Comparison of ENCODE assay signal across 1 cellular context in genomic region chr20:31595654-31596411, GRCh38.
TF ChIP-seq lines count a peak whose summit lies in the region.

No MANE protein-coding gene starts in this region.

TF ChIP-seq in HepG2, 621 proteins besides CTCF, POLR2A, EP300 and RAD21 (continued from another document and continues in another):
- TF ChIP-seq, protein P1, sequence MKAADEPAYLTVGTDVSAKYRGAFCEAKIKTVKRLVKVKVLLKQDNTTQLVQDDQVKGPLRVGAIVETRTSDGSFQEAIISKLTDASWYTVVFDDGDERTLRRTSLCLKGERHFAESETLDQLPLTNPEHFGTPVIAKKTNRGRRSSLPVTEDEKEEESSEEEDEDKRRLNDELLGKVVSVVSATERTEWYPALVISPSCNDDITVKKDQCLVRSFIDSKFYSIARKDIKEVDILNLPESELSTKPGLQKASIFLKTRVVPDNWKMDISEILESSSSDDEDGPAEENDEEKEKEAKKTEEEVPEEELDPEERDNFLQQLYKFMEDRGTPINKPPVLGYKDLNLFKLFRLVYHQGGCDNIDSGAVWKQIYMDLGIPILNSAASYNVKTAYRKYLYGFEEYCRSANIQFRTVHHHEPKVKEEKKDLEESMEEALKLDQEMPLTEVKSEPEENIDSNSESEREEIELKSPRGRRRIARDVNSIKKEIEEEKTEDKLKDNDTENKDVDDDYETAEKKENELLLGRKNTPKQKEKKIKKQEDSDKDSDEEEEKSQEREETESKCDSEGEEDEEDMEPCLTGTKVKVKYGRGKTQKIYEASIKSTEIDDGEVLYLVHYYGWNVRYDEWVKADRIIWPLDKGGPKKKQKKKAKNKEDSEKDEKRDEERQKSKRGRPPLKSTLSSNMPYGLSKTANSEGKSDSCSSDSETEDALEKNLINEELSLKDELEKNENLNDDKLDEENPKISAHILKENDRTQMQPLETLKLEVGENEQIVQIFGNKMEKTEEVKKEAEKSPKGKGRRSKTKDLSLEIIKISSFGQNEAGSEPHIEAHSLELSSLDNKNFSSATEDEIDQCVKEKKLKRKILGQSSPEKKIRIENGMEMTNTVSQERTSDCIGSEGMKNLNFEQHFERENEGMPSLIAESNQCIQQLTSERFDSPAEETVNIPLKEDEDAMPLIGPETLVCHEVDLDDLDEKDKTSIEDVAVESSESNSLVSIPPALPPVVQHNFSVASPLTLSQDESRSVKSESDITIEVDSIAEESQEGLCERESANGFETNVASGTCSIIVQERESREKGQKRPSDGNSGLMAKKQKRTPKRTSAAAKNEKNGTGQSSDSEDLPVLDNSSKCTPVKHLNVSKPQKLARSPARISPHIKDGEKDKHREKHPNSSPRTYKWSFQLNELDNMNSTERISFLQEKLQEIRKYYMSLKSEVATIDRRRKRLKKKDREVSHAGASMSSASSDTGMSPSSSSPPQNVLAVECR (CRISPR knock-in tag; IDR thresholded peaks at IDR 0.05; ENCODE audit: borderline replicate concordance) = peak; percentile 69
- peak; percentile 52; the same call in 1 of the 2 replicates for TF ChIP-seq KDM2A (CRISPR knock-in tag; IDR thresholded peaks at IDR 0.05; ENCODE audit: borderline replicate concordance, low read depth)
- TF ChIP-seq MEF2D (CRISPR knock-in tag; IDR thresholded peaks at IDR 0.05) = peak; percentile 75; the same call in 1 of the 2 replicates
- TF ChIP-seq KDM5B (CRISPR knock-in tag; IDR thresholded peaks at IDR 0.05; ENCODE audit: borderline replicate concordance) = 0 out of 2 replicates have a peak, but pooled peaks have one; percentile 21
- no peak for TF ChIP-seq KIAA2018 (CRISPR knock-in tag; IDR thresholded peaks at IDR 0.05; ENCODE audit: borderline replicate concordance)
- TF ChIP-seq ZNF574 (CRISPR knock-in tag; IDR thresholded peaks at IDR 0.05) = peak; percentile 66
- peak; percentile 48; the same call in 1 of the 2 replicates for TF ChIP-seq ZNF629 (CRISPR knock-in tag; conservative IDR thresholded peaks at IDR 0.05)
- TF ChIP-seq ZBTB38 (CRISPR knock-in tag; IDR thresholded peaks at IDR 0.05) = no peak; the same call in 1 of the 2 replicates
- TF ChIP-seq MLXIP (CRISPR knock-in tag; IDR thresholded peaks at IDR 0.05; ENCODE audit: borderline replicate concordance) = no peak
- TF ChIP-seq MATR3 (CRISPR knock-in tag; IDR thresholded peaks at IDR 0.05) = no peak
- TF ChIP-seq, protein P2, sequence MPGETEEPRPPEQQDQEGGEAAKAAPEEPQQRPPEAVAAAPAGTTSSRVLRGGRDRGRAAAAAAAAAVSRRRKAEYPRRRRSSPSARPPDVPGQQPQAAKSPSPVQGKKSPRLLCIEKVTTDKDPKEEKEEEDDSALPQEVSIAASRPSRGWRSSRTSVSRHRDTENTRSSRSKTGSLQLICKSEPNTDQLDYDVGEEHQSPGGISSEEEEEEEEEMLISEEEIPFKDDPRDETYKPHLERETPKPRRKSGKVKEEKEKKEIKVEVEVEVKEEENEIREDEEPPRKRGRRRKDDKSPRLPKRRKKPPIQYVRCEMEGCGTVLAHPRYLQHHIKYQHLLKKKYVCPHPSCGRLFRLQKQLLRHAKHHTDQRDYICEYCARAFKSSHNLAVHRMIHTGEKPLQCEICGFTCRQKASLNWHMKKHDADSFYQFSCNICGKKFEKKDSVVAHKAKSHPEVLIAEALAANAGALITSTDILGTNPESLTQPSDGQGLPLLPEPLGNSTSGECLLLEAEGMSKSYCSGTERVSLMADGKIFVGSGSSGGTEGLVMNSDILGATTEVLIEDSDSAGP (CRISPR knock-in tag; IDR thresholded peaks at IDR 0.05; ENCODE audit: borderline replicate concordance) = peak; percentile 65
- TF ChIP-seq ETV5 (CRISPR knock-in tag; IDR thresholded peaks at IDR 0.05; ENCODE audit: borderline replicate concordance) = peak; percentile 54
- TF ChIP-seq POGZ (CRISPR knock-in tag; IDR thresholded peaks at IDR 0.05) = peak; percentile 70
- TF ChIP-seq USF2 (IDR thresholded peaks at IDR 0.05; ENCODE audit: low read depth, low read length) = peak; percentile 87
- peak; percentile 90; the same call in 1 of the 2 replicates for TF ChIP-seq USF2 (CRISPR knock-in tag; IDR thresholded peaks at IDR 0.05; ENCODE audit: borderline replicate concordance)
- peak; percentile 98 for TF ChIP-seq PATZ1 (CRISPR knock-in tag; IDR thresholded peaks at IDR 0.05)
- TF ChIP-seq ZNF607 (CRISPR knock-in tag; IDR thresholded peaks at IDR 0.05; ENCODE audit: borderline replicate concordance) = peak; percentile 3; the same call in 1 of the 2 replicates
- TF ChIP-seq ZNF503 (CRISPR knock-in tag; IDR thresholded peaks at IDR 0.05) = peak; percentile 51; the same call in 1 of the 2 replicates
- TF ChIP-seq ZKSCAN8 (CRISPR knock-in tag; IDR thresholded peaks at IDR 0.05; ENCODE audit: borderline replicate concordance) = peak; percentile 76; the same call in 1 of the 2 replicates
- 0 out of 2 replicates have a peak, but pooled peaks have one; percentile 7 for TF ChIP-seq SNAPC5 (CRISPR knock-in tag; IDR thresholded peaks at IDR 0.05; ENCODE audit: borderline replicate concordance)
